ENCODE assay signal across 8 cellular contexts in the genomic region with DNA sequence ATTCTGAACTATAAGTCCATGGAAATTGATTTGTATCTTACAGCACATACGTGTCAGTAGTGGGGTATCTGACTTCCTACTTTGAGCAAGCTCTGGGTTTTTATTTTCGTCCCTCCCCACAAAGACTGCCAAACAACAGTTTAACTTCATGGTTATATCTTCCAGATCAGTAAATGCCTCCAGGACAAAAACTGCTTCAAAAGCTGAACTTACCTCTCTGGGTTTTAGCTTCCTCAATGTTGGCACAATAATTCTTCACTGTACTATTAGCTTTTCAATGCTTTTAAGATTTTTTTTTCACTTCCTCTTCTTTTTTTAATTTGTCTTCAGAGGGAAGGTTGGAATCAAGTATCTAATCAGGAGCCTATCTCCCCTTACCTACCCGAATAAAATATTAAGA. TPM values are rescaled to one million over a fixed set of nuclear protein-coding genes. Genes with fewer than 3 reads are reported as not detected.
DNase-seq lines count a peak whose midpoint lies in the region; ATAC-seq and TF ChIP-seq lines count a peak whose summit lies in the region.

No MANE protein-coding gene starts in this region.

- no peaks in the 10 kb centered on the region for H3K9me2 ChIP-seq in PC-9 (ENCODE audit: insufficient read depth)

- no peak for TF ChIP-seq CTCF in PC-9 (conservative IDR thresholded peaks at IDR 0.05)
- TF ChIP-seq CTCF in uterus (IDR thresholded peaks at IDR 0.05), result no peak

- no TSS peak for BruUV-seq in PC-9 (replicated peaks; lab: Mats Ljungman, UMichigan)

- H3K4me3 ChIP-seq in PC-9 (peak overlapping the region; percentile 4; the same call in 1 of the 2 replicates), uterus (no peak overlapping the region)

- H3F3A ChIP-seq in PC-9 (ENCODE audit: insufficient read depth, low read depth), result peaks cover 36% of the 10 kb centered on the region; the same call in 1 of the 2 replicates

- H3K4me1 ChIP-seq in PC-9 (replicated peaks; ENCODE audit: insufficient read depth) (peaks cover 8% of the 10 kb centered on the region), uterus (no peaks in the 10 kb centered on the region)

- H3K27me3 Mint-ChIP-seq in activated T-cell treated with anti-CD3 and anti-CD28 coated beads, Interleukin-2, amount 50 U/mL, for 4 hours (ENCODE audit: low read depth), result no peaks in the 10 kb centered on the region
- H3K27me3 Mint-ChIP-seq in activated CD8-positive, alpha-beta memory T cell treated with anti-CD3 and anti-CD28 coated beads, Interleukin-2, amount 10 ng/mL, durations not matched to agents 7 days and 5 days, result peaks cover 6% of the 10 kb centered on the region

- ATAC-seq in activated T-cell treated with anti-CD3 and anti-CD28 coated beads, Interleukin-2, amount 50 U/mL, for 4 hours, result no peak
- ATAC-seq in stimulated activated effector memory CD8-positive, alpha-beta T cell treated with anti-CD3 and anti-CD28 coated beads, Interleukin-12 subunit alpha, Interleukin-12 subunit beta, amount 100 ng/mL, for 72 hours, result no peak
- no peak for ATAC-seq in activated CD8-positive, alpha-beta memory T cell treated with anti-CD3 and anti-CD28 coated beads, Interleukin-2, amount 10 ng/mL, durations not matched to agents 7 days and 5 days
- no peak for ATAC-seq in HG02763 (IDR thresholded peaks at IDR 0.05; ENCODE audit: unreplicated experiment)

- no peaks in the 10 kb centered on the region for H3K36me3 ChIP-seq in PC-9 (ENCODE audit: low read depth)
- H3K36me3 ChIP-seq in uterus, result no peaks in the 10 kb centered on the region

- no peaks in the 10 kb centered on the region for H3K9me3 Mint-ChIP-seq in activated T-cell treated with anti-CD3 and anti-CD28 coated beads, Interleukin-2, amount 50 U/mL, for 4 hours
- no peaks in the 10 kb centered on the region for H3K9me3 Mint-ChIP-seq in stimulated activated effector memory CD8-positive, alpha-beta T cell treated with anti-CD3 and anti-CD28 coated beads, Interleukin-12 subunit alpha, Interleukin-12 subunit beta, amount 100 ng/mL, for 72 hours
- H3K9me3 Mint-ChIP-seq in activated CD8-positive, alpha-beta memory T cell treated with anti-CD3 and anti-CD28 coated beads, Interleukin-2, amount 10 ng/mL, durations not matched to agents 7 days and 5 days (ENCODE audit: low read depth), result no peaks in the 10 kb centered on the region

- H3K36me3 Mint-ChIP-seq in activated T-cell treated with anti-CD3 and anti-CD28 coated beads, Interleukin-2, amount 50 U/mL, for 4 hours (ENCODE audit: insufficient read depth), result no peaks in the 10 kb centered on the region
- peaks cover 7% of the 10 kb centered on the region for H3K36me3 Mint-ChIP-seq in stimulated activated effector memory CD8-positive, alpha-beta T cell treated with anti-CD3 and anti-CD28 coated beads, Interleukin-12 subunit alpha, Interleukin-12 subunit beta, amount 100 ng/mL, for 72 hours
- peaks cover 3% of the 10 kb centered on the region for H3K36me3 Mint-ChIP-seq in activated CD8-positive, alpha-beta memory T cell treated with anti-CD3 and anti-CD28 coated beads, Interleukin-2, amount 10 ng/mL, durations not matched to agents 7 days and 5 days

- peaks cover 8% of the 10 kb centered on the region for H3K4me1 Mint-ChIP-seq in activated T-cell treated with anti-CD3 and anti-CD28 coated beads, Interleukin-2, amount 50 U/mL, for 4 hours (ENCODE audit: low read depth)
- H3K4me1 Mint-ChIP-seq in stimulated activated effector memory CD8-positive, alpha-beta T cell treated with anti-CD3 and anti-CD28 coated beads, Interleukin-12 subunit alpha, Interleukin-12 subunit beta, amount 100 ng/mL, for 72 hours, result peaks cover 12% of the 10 kb centered on the region
- H3K4me1 Mint-ChIP-seq in activated CD8-positive, alpha-beta memory T cell treated with anti-CD3 and anti-CD28 coated beads, Interleukin-2, amount 10 ng/mL, durations not matched to agents 7 days and 5 days, result peaks cover 10% of the 10 kb centered on the region

- H3K27ac ChIP-seq in PC-9, result peak overlapping the region; percentile 26; the same call in 1 of the 2 replicates
- H3K27ac ChIP-seq in caudate nucleus (ENCODE audit: low read depth, low read length), result peak overlapping the region; percentile 1
- H3K27ac ChIP-seq in uterus, result peak overlapping the region in 1 of 2 donors; percentile 34

- H3K9me3 ChIP-seq in PC-9 (ENCODE audit: insufficient read depth, low read depth) (no peaks in the 10 kb centered on the region), uterus (no peaks in the 10 kb centered on the region)

- H3K4me2 ChIP-seq in PC-9, result peak overlapping the region; percentile 67

- H4K20me1 ChIP-seq in PC-9 (ENCODE audit: insufficient read depth), result no peaks in the 10 kb centered on the region

- CTCF ChIA-PET in PC-9 (lab: Charles Lee), result interaction anchor here (0.5 to 4.9 kb wide), 19 partner anchors 9 to 975 kb away, joined by 3 to 102 read pairs (median 4); a partner anchor contains a TSS
- CTCF ChIA-PET in activated CD8-positive, alpha-beta memory T cell treated with anti-CD3 and anti-CD28 coated beads, Interleukin-2, amount 10 ng/mL, durations not matched to agents 7 days and 5 days (lab: Charles Lee), result interaction anchor here (0.5 to 12.9 kb wide), 55 partner anchors 9 to 660 kb away, joined by 3 to 200 read pairs (median 5); a partner anchor contains a TSS

- H3K27me3 ChIP-seq in PC-9 (ENCODE audit: insufficient read depth, low read depth), result no peaks in the 10 kb centered on the region
- no peaks in the 10 kb centered on the region for H3K27me3 ChIP-seq in uterus

- no peak for DNase-seq in activated T-cell treated with anti-CD3 and anti-CD28 coated beads, Interleukin-2, amount 50 U/mL, for 4 hours
- no peak for DNase-seq in activated T-cell treated with anti-CD3 and anti-CD28 coated beads for 4 hours
- no peak for DNase-seq in PC-9
- DNase-seq in caudate nucleus (lab: John Stamatoyannopoulos, UW), result no peak
- no peak for DNase-seq in stimulated activated effector memory CD8-positive, alpha-beta T cell treated with anti-CD3 and anti-CD28 coated beads, Interleukin-12 subunit alpha, Interleukin-12 subunit beta, amount 100 ng/mL, for 72 hours (ENCODE audit: low spot score in 2 of 2)
- DNase-seq in activated CD8-positive, alpha-beta memory T cell treated with anti-CD3 and anti-CD28 coated beads, Interleukin-2, amount 10 ng/mL, durations not matched to agents 7 days and 5 days, result no peak
- DNase-seq in uterus, result no peak

- peaks cover 8% of the 10 kb centered on the region for H3K79me2 ChIP-seq in PC-9 (ENCODE audit: low read depth)

- intact Hi-C loops in PC-9 (cut with micrococcal nuclease; ENCODE audit: unreplicated experiment) (no loop called here), uterus (cut with DNase I; ENCODE audit: low total_unique reads) (no loop called here)

- peak overlapping the region; percentile 63 for H3K4me3 Mint-ChIP-seq in activated T-cell treated with anti-CD3 and anti-CD28 coated beads, Interleukin-2, amount 50 U/mL, for 4 hours
- peak overlapping the region; percentile 26 for H3K4me3 Mint-ChIP-seq in stimulated activated effector memory CD8-positive, alpha-beta T cell treated with anti-CD3 and anti-CD28 coated beads, Interleukin-12 subunit alpha, Interleukin-12 subunit beta, amount 100 ng/mL, for 72 hours
- H3K4me3 Mint-ChIP-seq in activated CD8-positive, alpha-beta memory T cell treated with anti-CD3 and anti-CD28 coated beads, Interleukin-2, amount 10 ng/mL, durations not matched to agents 7 days and 5 days, result no peak overlapping the region

- POLR2A ChIA-PET in PC-9 (lab: Charles Lee; ENCODE audit: unreplicated experiment), result interaction anchor here (0.6 to 0.8 kb wide), 5 partner anchors 40 to 1744 kb away, joined by 3 to 16 read pairs (median 3); no protein-coding TSS in a partner anchor

- H2AFZ ChIP-seq in PC-9, result peak overlapping the region; percentile 71

- peak overlapping the region; percentile 69 for H3K27ac Mint-ChIP-seq in stimulated activated effector memory CD8-positive, alpha-beta T cell treated with anti-CD3 and anti-CD28 coated beads, Interleukin-12 subunit alpha, Interleukin-12 subunit beta, amount 100 ng/mL, for 72 hours
- no peak overlapping the region for H3K27ac Mint-ChIP-seq in activated CD8-positive, alpha-beta memory T cell treated with anti-CD3 and anti-CD28 coated beads, Interleukin-2, amount 10 ng/mL, durations not matched to agents 7 days and 5 days

- no peak for TF ChIP-seq POLR2A in uterus (IDR thresholded peaks at IDR 0.05)

RNA-seq across cellular contexts. Expression of a gene that starts 4.1 kb away (rescaled TPM):
- total RNA-seq in activated T-cell treated with anti-CD3 and anti-CD28 coated beads, Interleukin-2, amount 50 U/mL, for 4 hours, result 10 to 100 TPM; 56.7 to 59.1 (median 58.0) TPM
- total RNA-seq in PC-9 (2021) (75.6 and 80.6 TPM in 2 replicates), uterus (100 to 1,000 TPM in 1 of 4 donors, 10 to 100 TPM in 3; 16.1 to 108 (median 56.8) TPM)
- 10 to 100 TPM; 81.4 to 87.2 TPM for total RNA-seq in activated CD8-positive, alpha-beta memory T cell treated with anti-CD3 and anti-CD28 coated beads, Interleukin-2, amount 10 ng/mL, durations not matched to agents 7 days and 5 days

RNA-seq across cellular contexts. Expression of a gene that starts 14.8 kb away (rescaled TPM):
- 1 to 10 TPM; 1.3 to 1.9 (median 1.6) TPM for total RNA-seq in activated T-cell treated with anti-CD3 and anti-CD28 coated beads, Interleukin-2, amount 50 U/mL, for 4 hours
- total RNA-seq in PC-9 (2021), result 17.8 and 20.8 TPM in 2 replicates
- 1 to 10 TPM in 1 of 2 experiments, not detected in 1; 1.4 TPM for total RNA-seq in activated CD8-positive, alpha-beta memory T cell treated with anti-CD3 and anti-CD28 coated beads, Interleukin-2, amount 10 ng/mL, durations not matched to agents 7 days and 5 days
- total RNA-seq in uterus, result 10 to 100 TPM in 3 of 4 donors, 1 to 10 TPM in 1; 9.7 to 65.3 (median 33.2) TPM

RNA-seq across cellular contexts. Expression of a gene that starts 25.0 kb away (rescaled TPM):
- under 1 TPM; 0.46 to 0.66 (median 0.50) TPM for total RNA-seq in activated T-cell treated with anti-CD3 and anti-CD28 coated beads, Interleukin-2, amount 50 U/mL, for 4 hours
- total RNA-seq in PC-9 (2021), result 1.7 and 1.8 TPM in 2 replicates
- 1 to 10 TPM; 1.1 TPM for total RNA-seq in activated CD8-positive, alpha-beta memory T cell treated with anti-CD3 and anti-CD28 coated beads, Interleukin-2, amount 10 ng/mL, durations not matched to agents 7 days and 5 days
- under 1 TPM in 2 of 4 donors, not detected in 2; under 0.01 to 0.35 TPM for total RNA-seq in uterus

RNA-seq across cellular contexts. Expression of a gene that starts 52.9 kb away (rescaled TPM):
- total RNA-seq in activated T-cell treated with anti-CD3 and anti-CD28 coated beads, Interleukin-2, amount 50 U/mL, for 4 hours, result 10 to 100 TPM in 1 of 3 donors, 1 to 10 TPM in 2; 7.0 to 11.1 (median 9.5) TPM
- total RNA-seq in PC-9 (2021), result 9.5 and 9.8 TPM in 2 replicates
- total RNA-seq in activated CD8-positive, alpha-beta memory T cell treated with anti-CD3 and anti-CD28 coated beads, Interleukin-2, amount 10 ng/mL, durations not matched to agents 7 days and 5 days, result 10 to 100 TPM; 19.4 to 25.1 TPM
- total RNA-seq in uterus, result 1 to 10 TPM in 2 of 4 donors, under 1 TPM in 1, not detected in 1; 0.29 to 5.9 (median 5.3) TPM

RNA-seq across cellular contexts. Expression of a gene that starts 56.9 kb away (rescaled TPM):
- total RNA-seq in activated T-cell treated with anti-CD3 and anti-CD28 coated beads, Interleukin-2, amount 50 U/mL, for 4 hours, result 10 to 100 TPM; 43.0 to 49.2 (median 44.9) TPM
- 32.4 and 48.9 TPM in 2 replicates for total RNA-seq in PC-9 (2021)
- 10 to 100 TPM; 52.0 to 56.7 TPM for total RNA-seq in activated CD8-positive, alpha-beta memory T cell treated with anti-CD3 and anti-CD28 coated beads, Interleukin-2, amount 10 ng/mL, durations not matched to agents 7 days and 5 days
- 100 to 1,000 TPM in 1 of 4 donors, 10 to 100 TPM in 3; 15.9 to 160 (median 41.5) TPM for total RNA-seq in uterus
